ENCODE assay signal across 8 cellular contexts in the genomic region with DNA sequence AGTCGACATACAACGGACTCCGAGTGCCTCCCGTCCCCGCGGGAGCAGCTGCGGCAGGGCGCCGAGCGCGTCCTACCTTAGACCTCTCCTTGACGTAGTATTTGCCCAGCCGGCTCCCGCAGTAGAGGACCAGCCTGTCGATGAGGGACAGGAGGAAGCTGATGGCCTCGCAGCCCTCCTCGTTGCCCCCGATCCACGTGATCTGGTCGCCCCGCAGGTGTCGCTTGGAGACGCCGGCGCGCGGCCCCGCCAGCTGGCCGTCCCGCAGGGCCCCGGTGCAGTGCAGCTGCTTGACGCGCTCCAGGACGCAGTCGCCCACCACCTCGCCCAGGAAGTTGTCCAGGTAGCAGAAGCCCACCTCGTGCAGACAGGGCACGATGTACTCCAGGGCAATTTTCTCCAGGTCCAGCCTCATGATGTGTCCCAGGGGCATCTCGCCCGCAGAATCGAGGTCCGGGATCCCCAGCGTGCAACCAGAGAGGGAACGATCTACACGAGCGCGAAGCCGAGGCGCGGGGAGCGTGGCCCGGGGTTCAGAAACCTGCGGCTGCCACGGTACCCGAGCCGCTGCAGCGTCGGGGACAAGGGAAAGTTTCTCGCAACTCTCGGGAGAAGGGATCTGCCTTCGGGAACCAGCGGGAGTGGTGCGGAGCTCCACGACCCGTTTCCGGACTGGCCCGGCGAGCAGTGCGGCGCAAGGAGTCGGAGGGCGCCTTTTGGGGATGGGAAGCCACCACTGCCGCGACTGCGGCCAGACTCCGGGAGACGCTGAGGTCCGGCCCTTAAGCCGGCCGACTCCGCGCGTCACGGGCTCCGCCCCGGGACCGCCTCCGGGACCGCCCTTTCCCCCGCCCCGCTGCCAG. TPM values are rescaled to one million over a fixed set of nuclear protein-coding genes. Genes with fewer than 3 reads are reported as not detected.
DNase-seq lines count a peak whose midpoint lies in the region; ATAC-seq and TF ChIP-seq lines count a peak whose summit lies in the region.

A gene (minus strand): TSS at position 755 of the 863 bp plus-strand sequence. CDS start 322 bp downstream, at position 433.

- H3K27ac ChIP-seq in body of pancreas = peak within 1 kb of the TSS; percentile 47 to 85 (median 76)
- no peak within 1 kb of the TSS for H3K27ac ChIP-seq in iPS DF 6.9 (ENCODE audit: low read length)

- no peak for TF ChIP-seq CTCF in GM06990 (IDR thresholded peaks at IDR 0.05; ENCODE audit: insufficient read depth, low read length, poor library complexity, severe bottlenecking)
- peak in 1 of 7 experiments; percentile 7 for TF ChIP-seq CTCF in body of pancreas (IDR thresholded peaks at IDR 0.05)
- TF ChIP-seq CTCF in retinal pigment epithelial cell (conservative IDR thresholded peaks at IDR 0.05; ENCODE audit: low read depth, low read length) = no peak

- peak within 1 kb of the TSS; percentile 53 for H3K27ac Mint-ChIP-seq in T-helper 2 cell treated with Interferon-gamma antibody and Interleukin-4, amounts not matched to agents 5 μg/mL and 100 μg/mL, for 36 hours

- no peaks in the 10 kb centered on the region; the same call in none of the 2 replicates for H3K27me3 ChIP-seq in GM06990 (replicated peaks; ENCODE audit: control insufficient read depth, insufficient read depth, low read length)
- H3K27me3 ChIP-seq in body of pancreas = no peaks in the 10 kb centered on the region
- no peaks in the 10 kb centered on the region; the same call in 1 of the 2 replicates for H3K27me3 ChIP-seq in iPS DF 6.9 (ENCODE audit: control insufficient read depth, insufficient read depth, low read length)

- DNase-seq in GM06990 (ENCODE audit: extremely low read depth, insufficient read length) (peak; percentile 80), H4 (ENCODE audit: low spot score) (peak; percentile 74), M059J (ENCODE audit: low read depth) (peak; percentile 88), body of pancreas (peak; percentile 89 to 92 (median 92)), iPS DF 6.9 (ENCODE audit: low read depth, low spot score) (peak; percentile 68), retinal pigment epithelial cell (ENCODE audit: low read depth) (no peak), Kasumi-1 (lab: John Stamatoyannopoulos, UW) (no peak)
- DNase-seq in T-helper 2 cell treated with Interferon-gamma antibody and Interleukin-4, amounts not matched to agents 5 μg/mL and 100 μg/mL, for 36 hours (ENCODE audit: low spot score) = peak; percentile 79

- peak; percentile 98 for ATAC-seq in body of pancreas

- WGBS in body of pancreas, 2 donors = 1 to 2% methylated on average over 13 to 61 of the region's 91 CpGs
- no CpG with 5 or more reads among the region's 91 CpGs for WGBS in iPS DF 6.9 (ENCODE audit: insufficient coverage, insufficient read length)

- intact Hi-C loops in body of pancreas (cut with DNase I) = loop anchor here (10.0 kb wide), 1 partner anchor 114 kb away; no protein-coding TSS in a partner anchor

- H3K4me1 ChIP-seq in body of pancreas (peaks cover 32% of the 10 kb centered on the region), iPS DF 6.9 (ENCODE audit: control insufficient read depth, insufficient read depth, low read length) (no peaks in the 10 kb centered on the region; the same call in 1 of the 2 replicates)

- H3K9me3 Mint-ChIP-seq in T-helper 2 cell treated with Interferon-gamma antibody and Interleukin-4, amounts not matched to agents 5 μg/mL and 100 μg/mL, for 36 hours = no peaks in the 10 kb centered on the region

- H3K9me3 ChIP-seq in body of pancreas (no peaks in the 10 kb centered on the region), iPS DF 6.9 (ENCODE audit: control insufficient read depth, insufficient read depth, low read length) (no peaks in the 10 kb centered on the region)

- H3K36me3 ChIP-seq in GM06990 (ENCODE audit: control insufficient read depth, insufficient read depth, low read length) = no peaks in the 10 kb centered on the region
- no peaks in the 10 kb centered on the region for H3K36me3 ChIP-seq in body of pancreas (replicated peaks in 1 of 2; ENCODE audit: insufficient read depth in 1 of 2, low read depth in 2 of 2)
- no peaks in the 10 kb centered on the region for H3K36me3 ChIP-seq in iPS DF 6.9 (ENCODE audit: control insufficient read depth, insufficient read depth, low read length)

- H3K4me3 Mint-ChIP-seq in T-helper 2 cell treated with Interferon-gamma antibody and Interleukin-4, amounts not matched to agents 5 μg/mL and 100 μg/mL, for 36 hours = peak within 1 kb of the TSS; percentile 86

- peak; percentile 96 to 98 (median 96) for TF ChIP-seq POLR2A in body of pancreas (IDR thresholded peaks at IDR 0.05)

- H3K4me1 Mint-ChIP-seq in T-helper 2 cell treated with Interferon-gamma antibody and Interleukin-4, amounts not matched to agents 5 μg/mL and 100 μg/mL, for 36 hours (ENCODE audit: low read depth) = peaks cover 37% of the 10 kb centered on the region

- H3K4me3 ChIP-seq in GM06990 (replicated peaks; ENCODE audit: low read depth, low read length) (peak within 1 kb of the TSS; percentile 62), body of pancreas (peak within 1 kb of the TSS; percentile 45 to 55), iPS DF 6.9 (ENCODE audit: low read length) (peak within 1 kb of the TSS; percentile 37), retinal pigment epithelial cell (ENCODE audit: low read length) (peak within 1 kb of the TSS; percentile 61)

- H3K27me3 Mint-ChIP-seq in T-helper 2 cell treated with Interferon-gamma antibody and Interleukin-4, amounts not matched to agents 5 μg/mL and 100 μg/mL, for 36 hours (ENCODE audit: low read depth) = peaks cover 70% of the 10 kb centered on the region

- H3K36me3 Mint-ChIP-seq in T-helper 2 cell treated with Interferon-gamma antibody and Interleukin-4, amounts not matched to agents 5 μg/mL and 100 μg/mL, for 36 hours (ENCODE audit: low read depth) = peaks cover 32% of the 10 kb centered on the region

RNA-seq across cellular contexts. Expression of the gene that starts here (rescaled TPM):
- 26.8 and 27.8 TPM in 2 replicates for total RNA-seq in H4 (2014; rRNA removed; shearing (Covaris generic))
- 22.2 and 30.1 TPM in 2 replicates for total RNA-seq in M059J (2014; rRNA removed; shearing (Covaris generic))
- total RNA-seq in body of pancreas = 1 to 10 TPM; 2.0 to 7.0 TPM

Comparison
In these comparisons a context has a peak if more than half of its experiments do, and no peak if none do; other contexts are left out.
1. DNase-seq: peak in GM06990 (single experiment), H4 (single experiment), M059J (single experiment), T-helper 2 cell treated with Interferon-gamma antibody and Interleukin-4, amounts not matched to agents 5 μg/mL and 100 μg/mL, for 36 hours (single experiment), body of pancreas (4 of 4) and iPS DF 6.9 (single experiment); none in retinal pigment epithelial cell (single experiment) and Kasumi-1 (0 of 2).
2. Peak in every context shown above with its lines, with median percentiles within 50 percentile points of each other: H3K4me3 ChIP-seq.